26 cellular contexts compared by ENCODE assay signal in the genomic region with DNA sequence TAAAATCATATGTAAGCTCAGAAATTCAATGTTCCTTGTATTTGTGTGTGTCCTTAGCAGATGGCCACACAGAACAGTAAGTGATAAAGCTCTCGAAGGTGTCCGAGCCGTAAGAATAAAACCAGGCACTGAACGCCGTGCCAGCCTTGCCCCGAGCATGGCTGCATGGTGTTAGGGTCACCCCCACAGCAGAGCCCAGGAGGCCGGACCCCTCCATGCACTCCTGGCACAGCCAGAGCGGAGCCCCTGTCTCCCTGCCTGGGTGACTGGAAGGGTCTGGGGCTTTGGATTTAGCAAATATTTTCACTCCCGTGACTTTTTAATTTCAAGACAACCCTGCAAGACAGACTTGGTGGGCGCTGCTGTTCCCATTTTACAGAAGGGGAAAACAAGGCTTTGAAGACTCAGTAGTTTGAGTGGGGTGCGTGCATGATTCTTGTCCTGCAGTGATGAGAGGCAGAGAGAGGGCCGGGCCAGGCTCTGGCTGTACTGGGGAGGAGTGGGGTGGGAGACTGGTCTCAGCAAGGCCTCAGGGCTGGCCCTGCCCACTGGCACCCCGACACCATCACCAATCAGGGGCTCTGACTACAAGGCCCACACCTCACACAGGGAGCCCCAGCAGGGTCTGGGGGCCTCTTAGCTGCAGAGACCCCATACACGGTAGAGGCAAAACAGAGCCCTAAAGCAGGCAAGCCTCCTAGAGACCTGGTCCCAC. TPM values are rescaled to one million over a fixed set of nuclear protein-coding genes. Genes with fewer than 3 reads are reported as not detected.
A peak's percentile ranks its signal among the peaks of the same experiment; 100 is the strongest.
DNase-seq lines count a peak whose midpoint lies in the region; ATAC-seq and TF ChIP-seq lines count a peak whose summit lies in the region.
"Had no signal": no experiment of that assay in that cellular context is flagged by ENCODE, and none has a peak within 500 bp of the region (broad histone marks: within the 10 kb centered on the region; RNA-seq: fewer than 3 reads in every experiment).

No MANE protein-coding gene starts in this region.

- no peaks in the 10 kb centered on the region for H3K9me3 ChIP-seq in ovary
- H3K9me3 ChIP-seq in uterus: no peaks in the 10 kb centered on the region
- H3K9me3 ChIP-seq in colonic mucosa: no peaks in the 10 kb centered on the region
- H3K9me3 ChIP-seq: gastroesophageal sphincter, thyroid gland had no signal

- H3K4me3 Mint-ChIP-seq in activated naive CD4-positive, alpha-beta T cell treated with anti-CD3 and anti-CD28 coated beads, Interleukin-2, amount 10 ng/mL, durations not matched to agents 7 days and 5 days: no peak overlapping the region
- H3K4me3 Mint-ChIP-seq: activated CD8-positive, alpha-beta T cell treated with anti-CD3 and anti-CD28 coated beads for 36 hours; CD4-positive, alpha-beta memory T cell; dendritic cell treated with granulocyte-macrophage colony-stimulating factor and Interleukin-4, amounts not matched to agents 40 ng/mL and 50 ng/mL, for 4 days; WTC11 had no signal

- H3K4me3 ChIP-seq in ovary (no peak overlapping the region), uterus (no peak overlapping the region), colonic mucosa (no peak overlapping the region)
- H3K4me3 ChIP-seq: gastroesophageal sphincter, thyroid gland had no signal

- peaks cover 16% of the 10 kb centered on the region for H3K9me3 Mint-ChIP-seq in activated naive CD4-positive, alpha-beta T cell treated with anti-CD3 and anti-CD28 coated beads, Interleukin-2, amount 10 ng/mL, durations not matched to agents 7 days and 5 days
- H3K9me3 Mint-ChIP-seq: activated CD8-positive, alpha-beta T cell treated with anti-CD3 and anti-CD28 coated beads for 36 hours had no signal

- H3K27ac ChIP-seq in ovary: no peak overlapping the region
- H3K27ac ChIP-seq in uterus: no peak overlapping the region
- H3K27ac ChIP-seq in colonic mucosa: no peak overlapping the region
- H3K27ac ChIP-seq: RWPE1, thyroid gland had no signal

- peaks cover 13% of the 10 kb centered on the region for H3K4me1 ChIP-seq in ovary (ENCODE audit: insufficient read depth)
- peaks cover 0 to 4% of the 10 kb centered on the region in 2 donors for H3K4me1 ChIP-seq in uterus
- H3K4me1 ChIP-seq in colonic mucosa: no peaks in the 10 kb centered on the region
- H3K4me1 ChIP-seq: thyroid gland had no signal

- ATAC-seq in left cardiac atrium: no peak
- ATAC-seq: activated CD8-positive, alpha-beta T cell treated with anti-CD3 and anti-CD28 coated beads for 36 hours had no signal

- CTCF ChIA-PET in activated naive CD4-positive, alpha-beta T cell treated with anti-CD3 and anti-CD28 coated beads, Interleukin-2, amount 10 ng/mL, durations not matched to agents 7 days and 5 days (lab: Charles Lee): no interaction called here

- WGBS in ovary, 3 donors: 95 to 96% (median 96%) methylated on average over 14 of the region's 14 CpGs

- H3K27me3 ChIP-seq in ovary (no peaks in the 10 kb centered on the region), uterus (no peaks in the 10 kb centered on the region), colonic mucosa (no peaks in the 10 kb centered on the region)
- H3K27me3 ChIP-seq: thyroid gland had no signal

- TF ChIP-seq CTCF in ovary (IDR thresholded peaks at IDR 0.05) (no peak), uterus (IDR thresholded peaks at IDR 0.05) (no peak), colonic mucosa (IDR thresholded peaks at IDR 0.05) (no peak)

- intact Hi-C loops in left cardiac atrium (cut with DNase I): no loop called here
- intact Hi-C loops in ovary (cut with DNase I): no loop called here
- intact Hi-C loops in uterus (cut with DNase I; ENCODE audit: low total_unique reads): no loop called here
- intact Hi-C loops in colonic mucosa (cut with DNase I): no loop called here

- peaks cover 7% of the 10 kb centered on the region for H3K4me1 Mint-ChIP-seq in activated naive CD4-positive, alpha-beta T cell treated with anti-CD3 and anti-CD28 coated beads, Interleukin-2, amount 10 ng/mL, durations not matched to agents 7 days and 5 days
- H3K4me1 Mint-ChIP-seq: CD4-positive, alpha-beta memory T cell had no signal

- H3K36me3 ChIP-seq in ovary (no peaks in the 10 kb centered on the region), uterus (no peaks in the 10 kb centered on the region), colonic mucosa (no peaks in the 10 kb centered on the region)
- H3K36me3 ChIP-seq: thyroid gland had no signal

- TF ChIP-seq POLR2A in ovary (IDR thresholded peaks at IDR 0.05) (no peak), uterus (IDR thresholded peaks at IDR 0.05) (no peak)

- H3K36me3 Mint-ChIP-seq in activated naive CD4-positive, alpha-beta T cell treated with anti-CD3 and anti-CD28 coated beads, Interleukin-2, amount 10 ng/mL, durations not matched to agents 7 days and 5 days: peaks cover 1% of the 10 kb centered on the region
- H3K36me3 Mint-ChIP-seq: CD4-positive, alpha-beta memory T cell had no signal

- no peak overlapping the region for H3K9ac ChIP-seq in colonic mucosa (ENCODE audit: low read depth in 2 of 2, low read length in 2 of 2)

- no peak overlapping the region for H3K27ac Mint-ChIP-seq in activated naive CD4-positive, alpha-beta T cell treated with anti-CD3 and anti-CD28 coated beads, Interleukin-2, amount 10 ng/mL, durations not matched to agents 7 days and 5 days
- H3K27ac Mint-ChIP-seq: activated CD8-positive, alpha-beta T cell treated with anti-CD3 and anti-CD28 coated beads for 36 hours; CD4-positive, alpha-beta memory T cell; dendritic cell treated with granulocyte-macrophage colony-stimulating factor and Interleukin-4, amounts not matched to agents 40 ng/mL and 50 ng/mL, for 4 days had no signal

- peak; percentile 15 for DNase-seq in activated naive CD4-positive, alpha-beta T cell treated with anti-CD3 and anti-CD28 coated beads, Interleukin-2, amount 10 ng/mL, durations not matched to agents 7 days and 5 days
- no peak for DNase-seq in activated naive CD4-positive, alpha-beta T cell (lab: John Stamatoyannopoulos, UW)
- DNase-seq in left cardiac atrium: peak; percentile 10
- DNase-seq in ovary: peak in 4 of 5 donors; percentile 8 to 22 (median 12)
- peak; percentile 5 to 7 for DNase-seq in uterus
- DNase-seq in colonic mucosa: no peak
- no peak for DNase-seq in NCI-H1436 (lab: John Stamatoyannopoulos, UW)
- no peak for DNase-seq in UCSD-AML1 (lab: John Stamatoyannopoulos, UW; ENCODE audit: unreplicated experiment)
- DNase-seq: activated CD8-positive, alpha-beta T cell treated with anti-CD3 and anti-CD28 coated beads for 36 hours; activated naive CD4-positive, alpha-beta T cell treated with Interleukin-2 at 50 U/mL for 16 hours; activated T-cell treated with anti-CD3 and anti-CD28 coated beads for 4 hours; AML-193; amygdala; CD4-positive, alpha-beta memory T cell; DMS 273 treated with DMSO at 0.1 percent for 48 hours; NCI-H2081; stimulated activated naive CD4-positive, alpha-beta T cell treated with Interleukin-2 at 50 U/mL for 16 hours; T-helper 9 cell; thyroid gland had no signal

- no peak for TF ChIP-seq EP300 in ovary (IDR thresholded peaks at IDR 0.05)

- peaks cover 18% of the 10 kb centered on the region for H3K27me3 Mint-ChIP-seq in activated naive CD4-positive, alpha-beta T cell treated with anti-CD3 and anti-CD28 coated beads, Interleukin-2, amount 10 ng/mL, durations not matched to agents 7 days and 5 days
- H3K27me3 Mint-ChIP-seq: activated CD8-positive, alpha-beta T cell treated with anti-CD3 and anti-CD28 coated beads for 36 hours had no signal

RNA-seq across cellular contexts. Expression of a gene that starts 39.4 kb away (rescaled TPM):
- total RNA-seq in left cardiac atrium (1 to 10 TPM; 6.3 to 8.5 TPM), ovary (10 to 100 TPM in 4 of 7 donors, 1 to 10 TPM in 3; 3.6 to 18.0 (median 10.8) TPM), uterus (1 to 10 TPM; 3.1 to 9.8 (median 4.5) TPM), colonic mucosa (1 to 10 TPM in 1 of 2 donors, under 1 TPM in 1; 0.37 to 1.3 TPM)
- 1 to 10 TPM; 4.1 to 4.9 TPM for polyA plus RNA-seq in ovary
- total RNA-seq: bronchial epithelial cell, MCF 10A had no signal
- polyA plus RNA-seq: keratinocyte had no signal

Comparison
In these comparisons a context has a peak if more than half of its experiments do, and no peak if none do; other contexts are left out.
1. DNase-seq: peak in activated naive CD4-positive, alpha-beta T cell treated with anti-CD3 and anti-CD28 coated beads, Interleukin-2, amount 10 ng/mL, durations not matched to agents 7 days and 5 days (single experiment), left cardiac atrium (single experiment), ovary (4 of 5) and uterus (2 of 2); none in activated naive CD4-positive, alpha-beta T cell (0 of 4), colonic mucosa (single experiment), NCI-H1436 (single experiment) and UCSD-AML1 (single experiment).